11 cellular contexts compared by ENCODE assay signal in the genomic region with DNA sequence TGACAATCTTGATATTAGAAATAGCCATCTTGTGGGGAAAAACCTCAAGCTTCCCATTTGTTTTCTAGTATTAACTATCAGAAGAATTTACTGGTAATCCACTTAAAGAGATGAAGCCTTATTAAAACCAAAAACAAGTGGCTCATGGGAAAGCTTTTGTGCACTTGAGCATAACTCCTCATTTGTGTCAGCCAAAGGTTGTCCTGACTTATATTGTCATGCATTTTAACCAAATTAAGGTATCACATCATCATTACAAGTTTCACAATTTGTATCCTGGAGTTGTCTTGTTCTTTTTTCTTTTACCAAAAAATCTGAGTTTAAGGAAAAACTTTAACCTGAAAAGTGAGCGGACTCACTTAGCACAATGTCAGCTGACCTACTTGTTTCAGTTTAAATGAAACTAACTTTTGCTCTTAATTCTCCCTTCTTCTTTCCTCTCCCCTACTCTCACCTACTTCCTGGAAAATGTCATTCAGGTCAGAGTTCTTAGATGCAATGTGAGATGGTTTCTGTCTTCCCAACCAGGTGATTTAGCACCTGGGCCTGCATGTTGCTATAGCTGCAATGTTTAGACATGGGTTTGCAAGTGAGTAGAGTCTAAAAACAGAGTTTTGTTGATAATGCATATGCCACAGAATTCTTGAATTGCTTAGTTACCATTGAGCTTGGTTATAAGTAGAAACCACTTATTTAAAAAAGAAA.
A peak's percentile ranks its signal among the peaks of the same experiment; 100 is the strongest.
DNase-seq lines count a peak whose midpoint lies in the region; ATAC-seq and TF ChIP-seq lines count a peak whose summit lies in the region.
"Had no signal": no experiment of that assay in that cellular context is flagged by ENCODE, and none has a peak within 500 bp of the region (broad histone marks: within the 10 kb centered on the region; RNA-seq: fewer than 3 reads in every experiment).

No MANE protein-coding gene starts in this region.

- ATAC-seq in GM19025 (IDR thresholded peaks at IDR 0.05; ENCODE audit: low read depth, unreplicated experiment) (peak; percentile 36), HG02981 (IDR thresholded peaks at IDR 0.05; ENCODE audit: unreplicated experiment) (peak; percentile 56), T-helper 17 cell (peak; percentile 91)

- POLR2A ChIA-PET in CD4-positive, alpha-beta memory T cell (lab: Charles Lee; ENCODE audit: partially characterized antibody), result interaction anchor here (0.7 to 2.4 kb wide), 6 partner anchors 8 to 242 kb away, joined by 3 to 12 read pairs (median 4); a partner anchor contains a TSS
- POLR2A ChIA-PET in RWPE1 (lab: Yijun Ruan, JAX; ENCODE audit: low non-redundant PET), result no interaction called here

- intact Hi-C loops in CD4-positive, alpha-beta memory T cell (cut with micrococcal nuclease), result no loop called here

- H3K27me3 ChIP-seq in CD4-positive, alpha-beta memory T cell (ENCODE audit: insufficient read depth, low read length), result no peaks in the 10 kb centered on the region

- DNase-seq in CD4-positive, alpha-beta memory T cell, result peak; percentile 41 to 72 (median 55)
- no peak for DNase-seq in T-helper 17 cell
- no peak for DNase-seq in cerebellar nuclear complex (lab: John Stamatoyannopoulos, UW)
- DNase-seq in dedifferentiated amniotic fluid mesenchymal stem cell (ENCODE audit: extremely low spot score), result no peak
- DNase-seq in NCI-H1092 treated with DMSO at 0.1 percent for 48 hours (lab: John Stamatoyannopoulos, UW), result no peak
- DNase-seq in RWPE1 (ENCODE audit: low spot score), result no peak
- DNase-seq: Calu3, HCEC 1CT, NCI-H2081 treated with DMSO at 0.1 percent for 48 hours had no signal

- H3K27ac ChIP-seq in CD4-positive, alpha-beta memory T cell (ENCODE audit: low read depth, low read length), result no peak overlapping the region
- no peak overlapping the region for H3K27ac ChIP-seq in RWPE1

- H3K4me1 Mint-ChIP-seq in CD4-positive, alpha-beta memory T cell, result peaks cover 16 to 26% (median 22%) of the 10 kb centered on the region in 4 donors
- H3K4me1 Mint-ChIP-seq in T-helper 17 cell, result peaks cover 42% of the 10 kb centered on the region

- no peak for TF ChIP-seq CTCF in RWPE1 (conservative IDR thresholded peaks at IDR 0.05; ENCODE audit: low read depth)

- no peaks in the 10 kb centered on the region for H3K9me3 ChIP-seq in CD4-positive, alpha-beta memory T cell (ENCODE audit: control insufficient read depth in 1 of 2, low read length in 2 of 2)
- H3K9me3 ChIP-seq in T-helper 17 cell (ENCODE audit: control insufficient read depth, low read length, poor library complexity, severe bottlenecking), result no peaks in the 10 kb centered on the region

- peak overlapping the region; percentile 7 to 92 (median 87) for H3K27ac Mint-ChIP-seq in CD4-positive, alpha-beta memory T cell
- H3K27ac Mint-ChIP-seq in T-helper 17 cell, result peak overlapping the region; percentile 96

- no peaks in the 10 kb centered on the region for H3K27me3 Mint-ChIP-seq in CD4-positive, alpha-beta memory T cell
- H3K27me3 Mint-ChIP-seq in T-helper 17 cell, result no peaks in the 10 kb centered on the region

- no peak overlapping the region for H3K4me3 ChIP-seq in CD4-positive, alpha-beta memory T cell (ENCODE audit: low read length in 2 of 2)

- no peaks in the 10 kb centered on the region for H3K36me3 Mint-ChIP-seq in CD4-positive, alpha-beta memory T cell
- no peaks in the 10 kb centered on the region for H3K36me3 Mint-ChIP-seq in T-helper 17 cell (ENCODE audit: low read depth)

- H3K36me3 ChIP-seq in CD4-positive, alpha-beta memory T cell (ENCODE audit: insufficient read depth, low read length), result no peaks in the 10 kb centered on the region

- CTCF ChIA-PET in CD4-positive, alpha-beta memory T cell (lab: Charles Lee; ENCODE audit: partially characterized antibody), result interaction anchor here (1.0 to 9.8 kb wide), 10 partner anchors 9 to 243 kb away, joined by 3 to 122 read pairs (median 6); a partner anchor contains a TSS
- CTCF ChIA-PET in RWPE1 (lab: Yijun Ruan, JAX), result interaction anchor here (0.6 to 1.5 kb wide), 2 partner anchors 241 to 889 kb away, joined by 5 to 7 read pairs; no protein-coding TSS in a partner anchor

- peak overlapping the region in 7 of 8 donors; percentile 17 to 77 (median 54) for H3K4me3 Mint-ChIP-seq in CD4-positive, alpha-beta memory T cell
- peak overlapping the region; percentile 77 for H3K4me3 Mint-ChIP-seq in T-helper 17 cell

- H3K9me3 Mint-ChIP-seq in CD4-positive, alpha-beta memory T cell, result no peaks in the 10 kb centered on the region

- peaks cover 22% of the 10 kb centered on the region for H3K4me1 ChIP-seq in CD4-positive, alpha-beta memory T cell (ENCODE audit: insufficient read depth, low read length)

Comparison
In these comparisons a context has a peak if more than half of its experiments do, and no peak if none do; other contexts are left out.
1. DNase-seq: peak in CD4-positive, alpha-beta memory T cell (5 of 5); none in T-helper 17 cell (0 of 3), cerebellar nuclear complex (0 of 2), dedifferentiated amniotic fluid mesenchymal stem cell (single experiment), NCI-H1092 treated with DMSO at 0.1 percent for 48 hours (single experiment) and RWPE1 (single experiment).
2. ATAC-seq: peak in every context shown above with its lines; median percentile 91 in T-helper 17 cell; 56 in HG02981; 36 in GM19025.